Comparison of ENCODE assay signal across 9 cellular contexts in genomic region chr20:64057628-64058498, GRCh38. TPM values are rescaled to one million over a fixed set of nuclear protein-coding genes. Genes with fewer than 3 reads are reported as not detected.
A peak's percentile ranks its signal among the peaks of the same experiment; 100 is the strongest.
DNase-seq lines count a peak whose midpoint lies in the region; ATAC-seq and TF ChIP-seq lines count a peak whose summit lies in the region.
"Had no signal": no experiment of that assay in that cellular context is flagged by ENCODE, and none has a peak within 500 bp of the region (broad histone marks: within the 10 kb centered on the region; RNA-seq: fewer than 3 reads in every experiment).

No MANE protein-coding gene starts in this region.

- H3K9me3 Mint-ChIP-seq in endodermal cell (no peaks in the 10 kb centered on the region), natural killer cell (no peaks in the 10 kb centered on the region)

- intact Hi-C loops in natural killer cell (cut with micrococcal nuclease) = loop anchor here (1.0 kb wide), 1 partner anchor 19 kb away; no protein-coding TSS in a partner anchor

- no peak overlapping the region for H3K27ac ChIP-seq in endodermal cell (ENCODE audit: low read depth, low read length)

- peak; percentile 93 for TF ChIP-seq CTCF in endodermal cell (conservative IDR thresholded peaks at IDR 0.05)
- peak; percentile 83 for TF ChIP-seq CTCF in natural killer cell (IDR thresholded peaks at IDR 0.05)

- H3K4me1 ChIP-seq in endodermal cell (ENCODE audit: control insufficient read depth, insufficient read depth, low read length) = peaks cover 24% of the 10 kb centered on the region

- no peaks in the 10 kb centered on the region for H3K36me3 ChIP-seq in endodermal cell (ENCODE audit: control insufficient read depth, insufficient read depth, low read length)

- H3K4me3 Mint-ChIP-seq in endodermal cell (no peak overlapping the region), natural killer cell (peak overlapping the region; percentile 58)

- H3K27me3 ChIP-seq in endodermal cell (ENCODE audit: control insufficient read depth, insufficient read depth, low read length, poor library complexity, severe bottlenecking) = no peaks in the 10 kb centered on the region

- H3K4me3 ChIP-seq in endodermal cell (ENCODE audit: low read length) = no peak overlapping the region
- H3K4me3 ChIP-seq: SK-N-MC had no signal

- 43 to 53% methylated on average over 22 to 33 of the region's 33 CpGs for WGBS in endodermal cell (ENCODE audit: insufficient coverage in 1 of 2, insufficient read length in 1 of 2), 2 experiments

- no peak overlapping the region for H3K27ac Mint-ChIP-seq in endodermal cell
- H3K27ac Mint-ChIP-seq in natural killer cell = peak overlapping the region in 1 of 2 donors; percentile 65

- H3K9ac ChIP-seq in endodermal cell (ENCODE audit: extremely low read depth, low read length, poor library complexity, severe bottlenecking) = no peak overlapping the region

- no peaks in the 10 kb centered on the region for H3K9me3 ChIP-seq in endodermal cell (ENCODE audit: control insufficient read depth, low read length)

- DNase-seq in COLO829 (ENCODE audit: low spot score) (peak; percentile 64), NCI-H82 treated with DMSO at 0.1 percent for 48 hours (lab: John Stamatoyannopoulos, UW; ENCODE audit: unreplicated experiment) (peak; percentile 12), endodermal cell (peak; percentile 97), natural killer cell (peak; percentile 75)
- peak; percentile 52 to 85 (median 80) for DNase-seq in activated CD8-positive, alpha-beta memory T cell treated with anti-CD3 and anti-CD28 coated beads for 48 hours (ENCODE audit: low read depth in 2 of 3, low spot score in 2 of 3)
- DNase-seq in stimulated activated naive CD4-positive, alpha-beta T cell treated with Interleukin-2 at 50 U/mL for 16 hours (lab: John Stamatoyannopoulos, UW) = peak; percentile 76

- H3K27me3 Mint-ChIP-seq in endodermal cell (ENCODE audit: insufficient read depth) (peaks cover 5% of the 10 kb centered on the region), natural killer cell (ENCODE audit: low read depth in 2 of 2) (peaks cover 0 to 16% of the 10 kb centered on the region in 2 donors)

- ATAC-seq in HG02759 (IDR thresholded peaks at IDR 0.05; ENCODE audit: unreplicated experiment) = peak; percentile 49
- peak; percentile 83 to 88 (median 83) for ATAC-seq in natural killer cell
- ATAC-seq in GM21528 (IDR thresholded peaks at IDR 0.05; ENCODE audit: low FRiP score, unreplicated experiment) = no peak

- H3K36me3 Mint-ChIP-seq in endodermal cell (ENCODE audit: low read depth) (no peaks in the 10 kb centered on the region), natural killer cell (no peaks in the 10 kb centered on the region)

- H3K4me1 Mint-ChIP-seq in endodermal cell = peaks cover 19% of the 10 kb centered on the region
- H3K4me1 Mint-ChIP-seq in natural killer cell = peaks cover 9 to 25% of the 10 kb centered on the region in 2 donors

RNA-seq across cellular contexts. Expression of gene TCEA2, which starts 5.1 kb away (rescaled TPM):
- total RNA-seq in endodermal cell = 100 to 1,000 TPM in 1 of 2 donors, 10 to 100 TPM in 1; 64.3 to 110 TPM
- polyA plus RNA-seq in endodermal cell (2013, experiment 1 of 2) = 82.9 TPM
- polyA plus RNA-seq in endodermal cell (2013, experiment 2 of 2) = 77.1 TPM
- total RNA-seq in natural killer cell = 10 to 100 TPM; 25.0 to 28.7 (median 28.5) TPM

RNA-seq across cellular contexts. Expression of gene SOX18, which starts 8.4 kb away (rescaled TPM):
- total RNA-seq in endodermal cell = 1 to 10 TPM; 2.3 to 2.8 TPM
- 0.57 TPM for polyA plus RNA-seq in endodermal cell (2013, experiment 1 of 2)
- 0.95 TPM for polyA plus RNA-seq in endodermal cell (2013, experiment 2 of 2)
- not detected for total RNA-seq in natural killer cell

RNA-seq across cellular contexts. Expression of gene RGS19, which starts 21.5 kb away (rescaled TPM):
- total RNA-seq in endodermal cell (10 to 100 TPM; 14.6 to 15.8 TPM), natural killer cell (10 to 100 TPM; 61.9 to 76.4 (median 68.2) TPM)
- 10.7 TPM for polyA plus RNA-seq in endodermal cell (2013, experiment 1 of 2)
- 10.8 TPM for polyA plus RNA-seq in endodermal cell (2013, experiment 2 of 2)

RNA-seq across cellular contexts. Expression of gene C20orf204, which starts 21.9 kb away (rescaled TPM):
- 1 to 10 TPM; 4.0 to 4.1 TPM for total RNA-seq in endodermal cell
- polyA plus RNA-seq in endodermal cell (2013, experiment 1 of 2) = 0.78 TPM
- polyA plus RNA-seq in endodermal cell (2013, experiment 2 of 2) = 0.75 TPM
- 1 to 10 TPM; 4.3 to 5.5 (median 5.3) TPM for total RNA-seq in natural killer cell

RNA-seq across cellular contexts. Expression of gene OPRL1, which starts 22.0 kb away (rescaled TPM):
- total RNA-seq in endodermal cell (1 to 10 TPM; 4.1 to 5.5 TPM), natural killer cell (1 to 10 TPM; 1.2 to 2.2 (median 1.4) TPM)
- polyA plus RNA-seq in endodermal cell (2013, experiment 1 of 2) = 3.0 TPM
- 2.8 TPM for polyA plus RNA-seq in endodermal cell (2013, experiment 2 of 2)

Comparison
In these comparisons a context has a peak if more than half of its experiments do, and no peak if none do; other contexts are left out.
1. DNase-seq: peak in every context shown above with its lines; median percentile 97 in endodermal cell; 80 in activated CD8-positive, alpha-beta memory T cell treated with anti-CD3 and anti-CD28 coated beads for 48 hours; 76 in stimulated activated naive CD4-positive, alpha-beta T cell treated with Interleukin-2 at 50 U/mL for 16 hours; 75 in natural killer cell; 64 in COLO829; 12 in NCI-H82 treated with DMSO at 0.1 percent for 48 hours.